1 cellular context compared by ENCODE assay signal in genomic region chr1:11289064-11289463, GRCh38.
TF ChIP-seq lines count a peak whose summit lies in the region.

No MANE protein-coding gene starts in this region.

TF ChIP-seq in H1, 55 proteins besides CTCF, POLR2A, EP300 and RAD21:
- TF ChIP-seq MAFK (IDR thresholded peaks at IDR 0.05; ENCODE audit: low read depth, low read length), result no peak
- TF ChIP-seq TAF7 (optimal IDR thresholded peaks at IDR 0.05; ENCODE audit: borderline replicate concordance, low read depth, low read length), result no peak
- TF ChIP-seq SP1 (IDR thresholded peaks at IDR 0.05; ENCODE audit: low read depth, low read length), result no peak
- TF ChIP-seq KDM5A (IDR thresholded peaks at IDR 0.05; ENCODE audit: low read length), result no peak
- TF ChIP-seq TAF1 (IDR thresholded peaks at IDR 0.05; ENCODE audit: low read depth, low read length), result no peak
- no peak for TF ChIP-seq NRF1 (IDR thresholded peaks at IDR 0.05; ENCODE audit: low read depth, low read length)
- no peak for TF ChIP-seq JUN (IDR thresholded peaks at IDR 0.05; ENCODE audit: low read depth, low read length)
- TF ChIP-seq ATF2 (IDR thresholded peaks at IDR 0.05; ENCODE audit: low read length), result no peak
- TF ChIP-seq YY1 (IDR thresholded peaks at IDR 0.05; ENCODE audit: low read depth, low read length), result no peak
- TF ChIP-seq SIX5 (IDR thresholded peaks at IDR 0.05; ENCODE audit: low read depth, low read length), result no peak
